In genomic region chr15:69045810-69046209, GRCh38 we compare ENCODE assay signal across 13 cellular contexts. TPM values are rescaled to one million over a fixed set of nuclear protein-coding genes. Genes with fewer than 3 reads are reported as not detected.
A peak's percentile ranks its signal among the peaks of the same experiment; 100 is the strongest.
DNase-seq lines count a peak whose midpoint lies in the region; ATAC-seq, FAIRE-seq and TF ChIP-seq lines count a peak whose summit lies in the region.
"Had no signal": no experiment of that assay in that cellular context is flagged by ENCODE, and none has a peak within 500 bp of the region (broad histone marks: within the 10 kb centered on the region; RNA-seq: fewer than 3 reads in every experiment).

No MANE protein-coding gene starts in this region.

- H3K4me3 ChIP-seq in HepG2 (replicated peaks in 1 of 3; ENCODE audit: insufficient read depth in 1 of 3, low read depth in 2 of 3, low read length in 3 of 3): 0 out of 6 replicates have a peak overlapping the region, but pooled peaks of 1 of the 3 experiments have one; percentile 6
- no peak overlapping the region for H3K4me3 ChIP-seq in right lobe of liver
- H3K4me3 ChIP-seq in WERI-Rb-1 (ENCODE audit: low read depth, low read length): no peak overlapping the region

- DNase-seq in HepG2 (ENCODE audit: low spot score): peak; percentile 70
- no peak for DNase-seq in right lobe of liver
- DNase-seq in WERI-Rb-1: peak; percentile 68
- DNase-seq in iPS-NIHi11 (ENCODE audit: low spot score): peak; percentile 38
- DNase-seq in activated gamma-delta T cell (lab: John Stamatoyannopoulos, UW): no peak
- DNase-seq in activated CD4-positive, alpha-beta T cell treated with anti-CD3 and anti-CD28 coated beads for 36 hours: no peak
- DNase-seq: activated CD8-positive, alpha-beta memory T cell treated with anti-CD3 and anti-CD28 coated beads, Interleukin-2, amount 10 ng/mL, durations not matched to agents 7 days and 5 days; NCI-H446; small intestine had no signal

- peak; percentile 98 for ATAC-seq in HepG2
- ATAC-seq in right lobe of liver: no peak
- no peak for ATAC-seq in activated CD4-positive, alpha-beta T cell treated with anti-CD3 and anti-CD28 coated beads for 36 hours
- no peak for ATAC-seq in GM21528 (IDR thresholded peaks at IDR 0.05; ENCODE audit: low FRiP score, unreplicated experiment)
- no peak for ATAC-seq in HG02588 (IDR thresholded peaks at IDR 0.05; ENCODE audit: unreplicated experiment)
- ATAC-seq: activated CD8-positive, alpha-beta memory T cell treated with anti-CD3 and anti-CD28 coated beads, Interleukin-2, amount 10 ng/mL, durations not matched to agents 7 days and 5 days had no signal

- no peak overlapping the region for H2AFZ ChIP-seq in HepG2 (ENCODE audit: low read length)

- H3K27me3 Mint-ChIP-seq in activated CD4-positive, alpha-beta T cell treated with anti-CD3 and anti-CD28 coated beads for 36 hours: peaks cover 2% of the 10 kb centered on the region

- no peaks in the 10 kb centered on the region for H4K20me1 ChIP-seq in HepG2 (ENCODE audit: insufficient read depth, low read length)

- no TSS peak for BruUV-seq in HepG2 (replicated peaks; lab: Mats Ljungman, UMichigan)

- peak; percentile 73 for FAIRE-seq in HepG2 (lab: Jason Lieb, UNC)
- FAIRE-seq: small intestine had no signal

- POLR2A ChIA-PET in HepG2 (lab: Yijun Ruan, JAX): no interaction called here
- POLR2A ChIA-PET in activated CD4-positive, alpha-beta T cell treated with anti-CD3 and anti-CD28 coated beads for 36 hours (lab: Charles Lee): no interaction called here

- no peak overlapping the region for H3K27ac Mint-ChIP-seq in activated CD4-positive, alpha-beta T cell treated with anti-CD3 and anti-CD28 coated beads for 36 hours
- H3K27ac Mint-ChIP-seq: activated CD8-positive, alpha-beta memory T cell treated with anti-CD3 and anti-CD28 coated beads, Interleukin-2, amount 10 ng/mL, durations not matched to agents 7 days and 5 days; B cell had no signal

- H3K79me2 ChIP-seq in HepG2 (ENCODE audit: insufficient read depth, low read length): no peaks in the 10 kb centered on the region

- peak; percentile 54 for TF ChIP-seq CTCF in HepG2 (CRISPR knock-in tag; IDR thresholded peaks at IDR 0.05)
- no peak for TF ChIP-seq CTCF in right lobe of liver (IDR thresholded peaks at IDR 0.05)
- TF ChIP-seq CTCF in WERI-Rb-1 (IDR thresholded peaks at IDR 0.05; ENCODE audit: low read depth, low read length): peak; percentile 59

- H3K4me1 Mint-ChIP-seq in activated CD4-positive, alpha-beta T cell treated with anti-CD3 and anti-CD28 coated beads for 36 hours: no peaks in the 10 kb centered on the region
- H3K4me1 Mint-ChIP-seq: activated CD8-positive, alpha-beta memory T cell treated with anti-CD3 and anti-CD28 coated beads, Interleukin-2, amount 10 ng/mL, durations not matched to agents 7 days and 5 days; B cell had no signal

- TF ChIP-seq EP300 in HepG2 (IDR thresholded peaks at IDR 0.05; ENCODE audit: low read depth in 2 of 2, low read length in 2 of 2) (no peak), HepG2 (CRISPR knock-in tag; IDR thresholded peaks at IDR 0.05; ENCODE audit: borderline replicate concordance) (no peak)

- peaks cover 0 to 2% of the 10 kb centered on the region in 2 experiments; a peak in 1 of 5 replicates for H3K27me3 ChIP-seq in HepG2 (ENCODE audit: control insufficient read depth in 1 of 2, insufficient read depth in 2 of 2, low read length in 2 of 2)
- no peaks in the 10 kb centered on the region for H3K27me3 ChIP-seq in right lobe of liver
- no peaks in the 10 kb centered on the region for H3K27me3 ChIP-seq in WERI-Rb-1 (ENCODE audit: insufficient read depth, low read depth, severe bottlenecking)

- H3K27ac ChIP-seq in HepG2 (ENCODE audit: extremely low read length, insufficient read depth, low read length) (no peak overlapping the region), right lobe of liver (no peak overlapping the region), WERI-Rb-1 (no peak overlapping the region)

- 1% methylated on average over 4 of the region's 8 CpGs for WGBS in HepG2 (ENCODE audit: low lambda C conversion rate)
- WGBS in right lobe of liver (ENCODE audit: insufficient coverage, low coverage, low lambda C conversion rate, missing lambda C conversion rate): 78% methylated on average over 3 of the region's 8 CpGs

- TF ChIP-seq POLR2A in HepG2 (IDR thresholded peaks at IDR 0.05; ENCODE audit: insufficient read depth in 1 of 2, low read depth in 2 of 2, low read length in 2 of 2) (no peak), right lobe of liver (IDR thresholded peaks at IDR 0.05) (no peak)

- no peaks in the 10 kb centered on the region for H3K36me3 Mint-ChIP-seq in activated CD4-positive, alpha-beta T cell treated with anti-CD3 and anti-CD28 coated beads for 36 hours (ENCODE audit: low read depth)
- H3K36me3 Mint-ChIP-seq: activated CD8-positive, alpha-beta memory T cell treated with anti-CD3 and anti-CD28 coated beads, Interleukin-2, amount 10 ng/mL, durations not matched to agents 7 days and 5 days had no signal

- no peak overlapping the region for H3K4me3 Mint-ChIP-seq in activated CD4-positive, alpha-beta T cell treated with anti-CD3 and anti-CD28 coated beads for 36 hours
- H3K4me3 Mint-ChIP-seq: activated CD8-positive, alpha-beta memory T cell treated with anti-CD3 and anti-CD28 coated beads, Interleukin-2, amount 10 ng/mL, durations not matched to agents 7 days and 5 days; B cell had no signal

- H3K4me1 ChIP-seq in HepG2 (ENCODE audit: insufficient read depth, low read length) (0 out of 2 replicates have a peak, but pooled peaks cover 8% of the 10 kb centered on the region), right lobe of liver (no peaks in the 10 kb centered on the region)

- H3K9me3 ChIP-seq in HepG2 (ENCODE audit: low read length) (no peaks in the 10 kb centered on the region), right lobe of liver (no peaks in the 10 kb centered on the region), WERI-Rb-1 (ENCODE audit: severe bottlenecking) (no peaks in the 10 kb centered on the region)

- TF ChIP-seq RAD21 in HepG2 (CRISPR knock-in tag; IDR thresholded peaks at IDR 0.05): no peak

- H3K9ac ChIP-seq in HepG2 (ENCODE audit: insufficient read depth, low read depth, low read length): no peak overlapping the region

- peak overlapping the region; percentile 55 for H3K4me2 ChIP-seq in HepG2 (ENCODE audit: low read depth, low read length)

- H3K9me3 Mint-ChIP-seq in activated CD4-positive, alpha-beta T cell treated with anti-CD3 and anti-CD28 coated beads for 36 hours (ENCODE audit: low read depth): no peaks in the 10 kb centered on the region

- H3K36me3 ChIP-seq in HepG2 (replicated peaks in 1 of 2; ENCODE audit: control insufficient read depth in 1 of 2, insufficient read depth in 2 of 2, low read length in 2 of 2): no peaks in the 10 kb centered on the region
- no peaks in the 10 kb centered on the region for H3K36me3 ChIP-seq in right lobe of liver
- H3K36me3 ChIP-seq in WERI-Rb-1: no peaks in the 10 kb centered on the region

- in situ Hi-C loops in HepG2 (cut with HindIII; ENCODE audit: extremely low pct_ligation_motif_present, low pct_unique_long_range_greater_than_20kb): no loop called here

- intact Hi-C loops in HepG2 (cut with micrococcal nuclease; ENCODE audit: unreplicated experiment): no loop called here
- intact Hi-C loops in right lobe of liver (cut with DNase I): no loop called here
- intact Hi-C loops in activated CD4-positive, alpha-beta T cell treated with anti-CD3 and anti-CD28 coated beads for 36 hours (cut with DNase I, micrococcal nuclease): no loop called here

- CTCF ChIA-PET in HepG2 (lab: Yijun Ruan, JAX; ENCODE audit: low intra/inter-chr PET ratio, low total read pairs): interaction anchor here (0.8 to 1.3 kb wide), 3 partner anchors 180 to 420 kb away, joined by 3 to 4 read pairs (median 4); no protein-coding TSS in a partner anchor
- CTCF ChIA-PET in activated CD4-positive, alpha-beta T cell treated with anti-CD3 and anti-CD28 coated beads for 36 hours (lab: Charles Lee): interaction anchor here (0.6 to 1.5 kb wide), 3 partner anchors 8 to 23 kb away, joined by 3 to 8 read pairs (median 3); no protein-coding TSS in a partner anchor

TF ChIP-seq in HepG2, 621 proteins besides CTCF, POLR2A, EP300 and RAD21 (continues in another document):
- TF ChIP-seq HMG20A (CRISPR knock-in tag; IDR thresholded peaks at IDR 0.05; ENCODE audit: borderline replicate concordance): 0 out of 2 replicates have a peak, but pooled peaks have one; percentile 34
- TF ChIP-seq BCL6 (CRISPR knock-in tag; IDR thresholded peaks at IDR 0.05): 0 out of 2 replicates have a peak, but pooled peaks have one; percentile 14

RNA-seq across cellular contexts. Expression of gene NOX5, which starts 31.3 kb away (rescaled TPM):
- total RNA-seq in HepG2 (2016; rRNA removed; fragmentation: Illumina TruSeq; extraction: Trizol) (not detected in 2 replicates), right lobe of liver (under 1 TPM in 3 of 6 experiments, not detected in 3; 0.06 to 0.15 (median 0.11) TPM)
- not detected in 2 replicates for total RNA-seq in HepG2 (2016; cell fraction: cytosol; rRNA removed; fragmentation: Illumina TruSeq; extraction: Trizol; ENCODE audit: low read depth)
- not detected in 2 replicates for total RNA-seq in HepG2 (2016; cell fraction: insoluble cytoplasmic fraction; rRNA removed; fragmentation: Illumina TruSeq; extraction: Trizol)
- not detected in 2 replicates for total RNA-seq in HepG2 (2016; cell fraction: membrane; rRNA removed; fragmentation: Illumina TruSeq; extraction: Trizol)
- total RNA-seq in HepG2 (2016; cell fraction: nucleus; rRNA removed; fragmentation: Illumina TruSeq; extraction: Trizol): not detected in 2 replicates
- polyA plus RNA-seq in HepG2 (2011; rRNA removed): not detected in 2 replicates
- polyA plus RNA-seq in HepG2 (2011; cell fraction: cytosol; rRNA removed): not detected in 2 replicates
- not detected in 2 replicates for polyA plus RNA-seq in HepG2 (2011; cell fraction: nucleus; rRNA removed)
- not detected in 2 replicates for polyA plus RNA-seq in HepG2 (2012)
- not detected in 2 replicates for polyA plus RNA-seq in HepG2 (2016; cell fraction: cytosol; fragmentation: Illumina TruSeq; extraction: Trizol; ENCODE audit: low read depth)
- not detected in 2 replicates for polyA plus RNA-seq in HepG2 (2016; cell fraction: insoluble cytoplasmic fraction; fragmentation: Illumina TruSeq; extraction: Trizol; ENCODE audit: low read depth)
- not detected in 2 replicates for polyA plus RNA-seq in HepG2 (2016; cell fraction: membrane; fragmentation: Illumina TruSeq; extraction: Trizol; ENCODE audit: low read depth)
- not detected in 2 replicates for polyA plus RNA-seq in HepG2 (2016; cell fraction: nucleus; fragmentation: Illumina TruSeq; extraction: Trizol; ENCODE audit: insufficient read depth, low read depth)
- 2.3 TPM in 1 of 2 replicates, not detected in the other for polyA minus RNA-seq in HepG2 (2011; rRNA and poly(A)+ RNA removed; ENCODE audit: low replicate concordance)
- polyA minus RNA-seq in HepG2 (2011; cell fraction: cytosol; rRNA and poly(A)+ RNA removed): not detected in 2 replicates
- not detected in 2 replicates for polyA minus RNA-seq in HepG2 (2011; cell fraction: nucleus; rRNA and poly(A)+ RNA removed)
- total RNA-seq in activated CD4-positive, alpha-beta T cell treated with anti-CD3 and anti-CD28 coated beads for 36 hours: not detected
- total RNA-seq: lung microvascular endothelial cell had no signal

Comparison
In these comparisons a context has a peak if more than half of its experiments do, and no peak if none do; other contexts are left out.
1. DNase-seq: peak in HepG2 (single experiment), WERI-Rb-1 (single experiment) and iPS-NIHi11 (single experiment); none in right lobe of liver (0 of 3), activated gamma-delta T cell (single experiment) and activated CD4-positive, alpha-beta T cell treated with anti-CD3 and anti-CD28 coated beads for 36 hours (single experiment).
2. CTCF ChIP-seq: peak in HepG2 (single experiment) and WERI-Rb-1 (single experiment); none in right lobe of liver (0 of 4).